Comparison of ENCODE assay signal across 8 cellular contexts in the genomic region with DNA sequence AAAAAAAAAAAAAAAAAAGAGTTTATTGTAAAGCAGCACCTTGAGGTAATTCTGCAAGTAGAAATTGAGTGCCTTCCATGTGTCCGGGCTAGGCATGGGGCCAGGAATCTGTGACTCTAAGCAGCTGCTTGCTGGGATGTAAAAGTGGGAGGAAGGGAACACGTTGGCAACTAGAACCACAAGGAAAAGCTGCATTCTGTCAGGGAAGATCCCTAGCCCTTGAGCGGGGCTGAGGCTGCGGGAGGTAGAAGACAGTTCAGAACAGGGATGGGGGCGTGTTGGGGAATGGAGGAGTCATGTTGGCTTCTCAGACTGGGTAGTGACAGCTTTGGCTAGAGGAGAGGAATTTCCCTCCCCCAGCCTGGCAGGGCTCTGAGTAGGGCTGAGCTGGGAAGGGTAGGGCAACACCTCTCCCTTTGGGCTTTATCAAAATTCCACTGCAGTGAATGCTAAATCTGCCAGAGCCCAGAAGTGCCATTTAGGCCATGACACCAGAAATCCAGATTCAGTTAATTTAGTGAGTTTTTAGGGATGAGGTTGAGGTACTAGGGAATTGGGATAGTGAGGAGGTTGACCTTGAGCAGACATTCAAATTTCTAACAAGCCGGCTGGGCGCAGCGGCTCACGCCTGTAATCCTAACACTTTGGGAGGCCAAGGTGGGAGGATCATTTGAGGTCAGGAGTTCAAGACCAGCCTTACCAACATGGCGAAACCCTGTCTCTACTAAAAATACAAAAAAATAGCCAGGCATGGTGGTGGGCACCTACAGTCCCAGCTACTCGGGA. TPM values are rescaled to one million over a fixed set of nuclear protein-coding genes. Genes with fewer than 3 reads are reported as not detected.
DNase-seq lines count a peak whose midpoint lies in the region; ATAC-seq and TF ChIP-seq lines count a peak whose summit lies in the region.

No MANE protein-coding gene starts in this region.

- no peaks in the 10 kb centered on the region for H3K9me3 Mint-ChIP-seq in effector memory CD8-positive, alpha-beta T cell

- 55 to 56% methylated on average over 7 to 11 of the region's 11 CpGs for WGBS in esophagus squamous epithelium, 2 donors

- no peak for ATAC-seq in effector memory CD8-positive, alpha-beta T cell (replicated peaks)
- no peak for ATAC-seq in GM21367 (IDR thresholded peaks at IDR 0.05; ENCODE audit: unreplicated experiment)

- H3K27ac Mint-ChIP-seq in effector memory CD8-positive, alpha-beta T cell = no peak overlapping the region

- no peak for TF ChIP-seq POLR2A in esophagus squamous epithelium (IDR thresholded peaks at IDR 0.05)

- no peaks in the 10 kb centered on the region for H3K36me3 ChIP-seq in esophagus squamous epithelium
- no peaks in the 10 kb centered on the region for H3K36me3 ChIP-seq in muscle layer of duodenum (ENCODE audit: control insufficient read depth in 1 of 2, insufficient read depth in 2 of 2, low read length in 2 of 2)

- H3K9me3 ChIP-seq in AG04450 (ENCODE audit: control insufficient read depth, insufficient read depth, low read length) (no peaks in the 10 kb centered on the region; the same call in 1 of the 2 replicates), esophagus squamous epithelium (no peaks in the 10 kb centered on the region), muscle layer of duodenum (ENCODE audit: control insufficient read depth in 1 of 2, low read length in 2 of 2) (no peaks in the 10 kb centered on the region)

- DNase-seq in AG04450 (ENCODE audit: low read depth, low spot score) (peak; percentile 77), NCI-H2196 (lab: John Stamatoyannopoulos, UW; ENCODE audit: unreplicated experiment) (peak; percentile 77), esophagus squamous epithelium (lab: John Stamatoyannopoulos, UW) (no peak), NCI-H128 (lab: John Stamatoyannopoulos, UW; ENCODE audit: unreplicated experiment) (no peak), NCI-H1417 (lab: John Stamatoyannopoulos, UW) (no peak)
- no peak for DNase-seq in effector memory CD8-positive, alpha-beta T cell

- CTCF ChIA-PET in AG04450 (lab: Charles Lee) = no interaction called here

- no peaks in the 10 kb centered on the region for H3K27me3 ChIP-seq in AG04450 (ENCODE audit: control insufficient read depth, insufficient read depth, low read length)
- H3K27me3 ChIP-seq in esophagus squamous epithelium = no peaks in the 10 kb centered on the region
- H3K27me3 ChIP-seq in muscle layer of duodenum (ENCODE audit: low read depth, low read length) = no peaks in the 10 kb centered on the region

- H3K27ac ChIP-seq in AG04450 (ENCODE audit: low read depth, low read length) = peak overlapping the region; percentile 91
- H3K27ac ChIP-seq in esophagus squamous epithelium = peak overlapping the region; percentile 68 to 92 (median 84)
- H3K27ac ChIP-seq in muscle layer of duodenum (ENCODE audit: low read length) = peak overlapping the region; percentile 33

- TF ChIP-seq CTCF in AG04450 (IDR thresholded peaks at IDR 0.05; ENCODE audit: low read depth, low read length) (no peak), esophagus squamous epithelium (IDR thresholded peaks at IDR 0.05) (no peak)

- no peak overlapping the region for H3K4me3 Mint-ChIP-seq in effector memory CD8-positive, alpha-beta T cell

- POLR2A ChIA-PET in AG04450 (lab: Yijun Ruan, JAX) = interaction anchor here (0.6 to 2.6 kb wide), 12 partner anchors 8 to 422 kb away, joined by 3 to 17 read pairs (median 4); a partner anchor contains a TSS

- H3K4me3 ChIP-seq in AG04450 (ENCODE audit: low read depth, low read length) (0 out of 2 replicates have a peak overlapping the region, but pooled peaks have one; percentile 18), esophagus squamous epithelium (peak overlapping the region in 1 of 4 donors; percentile 2), muscle layer of duodenum (ENCODE audit: low read depth in 1 of 2, low read length in 2 of 2) (no peak overlapping the region)

- intact Hi-C loops in esophagus squamous epithelium (cut with DNase I) = no loop called here

- H3K27me3 Mint-ChIP-seq in effector memory CD8-positive, alpha-beta T cell = peaks cover 0 to 5% of the 10 kb centered on the region in 2 donors

- peaks cover 16% of the 10 kb centered on the region for H3K36me3 Mint-ChIP-seq in effector memory CD8-positive, alpha-beta T cell (ENCODE audit: insufficient read depth)

- H3K4me1 Mint-ChIP-seq in effector memory CD8-positive, alpha-beta T cell (ENCODE audit: low read depth in 2 of 2) = peaks cover 4 to 9% of the 10 kb centered on the region in 2 donors

- peaks cover 24 to 64% (median 45%) of the 10 kb centered on the region in 3 donors for H3K4me1 ChIP-seq in esophagus squamous epithelium
- H3K4me1 ChIP-seq in muscle layer of duodenum (ENCODE audit: control insufficient read depth in 1 of 2, insufficient read depth in 2 of 2, low read length in 2 of 2) = peaks cover 11 to 15% of the 10 kb centered on the region in 2 donors

RNA-seq across cellular contexts. Expression of a gene that starts 3.4 kb away (rescaled TPM):
- 71.2 and 73.4 TPM in 2 replicates for polyA plus RNA-seq in AG04450 (2011; rRNA removed)
- polyA minus RNA-seq in AG04450 (2011; rRNA and poly(A)+ RNA removed) = 54.0 and 63.0 TPM in 2 replicates
- total RNA-seq in esophagus squamous epithelium = 10 to 100 TPM; 37.0 to 56.9 (median 44.4) TPM

RNA-seq across cellular contexts. Expression of a gene that starts 13.4 kb away (rescaled TPM):
- 16.8 and 17.9 TPM in 2 replicates for polyA plus RNA-seq in AG04450 (2011; rRNA removed)
- polyA minus RNA-seq in AG04450 (2011; rRNA and poly(A)+ RNA removed) = 18.8 and 25.0 TPM in 2 replicates
- 10 to 100 TPM; 12.6 to 36.6 (median 26.4) TPM for total RNA-seq in esophagus squamous epithelium

Comparison
In these comparisons a context has a peak if more than half of its experiments do, and no peak if none do; other contexts are left out.
1. DNase-seq: peak in AG04450 (single experiment) and NCI-H2196 (single experiment); none in esophagus squamous epithelium (single experiment), effector memory CD8-positive, alpha-beta T cell (0 of 3), NCI-H128 (single experiment) and NCI-H1417 (0 of 3).
2. H3K27ac ChIP-seq: peak in every context shown above with its lines; median percentile 91 in AG04450; 84 in esophagus squamous epithelium; 33 in muscle layer of duodenum.